9 cellular contexts compared by ENCODE assay signal in genomic region chr5:80061541-80061940, GRCh38.
"Had no signal": no experiment of that assay in that cellular context is flagged by ENCODE, and none has a peak within 500 bp of the region (broad histone marks: within the 10 kb centered on the region; RNA-seq: fewer than 3 reads in every experiment).

No MANE protein-coding gene starts in this region.

- H3K27ac Mint-ChIP-seq: HFFc6, IgD-negative memory B cell had no signal

- H3K4me1 Mint-ChIP-seq: IgD-negative memory B cell had no signal

- H3K36me3 Mint-ChIP-seq: IgD-negative memory B cell had no signal

- H3K9me3 Mint-ChIP-seq: HFFc6, IgD-negative memory B cell had no signal

- DNase-seq: GM23248, GOT3, H7, HFFc6, KBM-7 had no signal

- H3K4me3 ChIP-seq: GM23248, HAP-1 had no signal

- H3K4me3 Mint-ChIP-seq: HFFc6, IgD-negative memory B cell had no signal

- H2AFZ ChIP-seq: GM23248 had no signal

- H3K9me3 ChIP-seq: HAP-1 had no signal

- H3K36me3 ChIP-seq: HAP-1 had no signal

- ATAC-seq: HCT116 had no signal

- H3K4me1 ChIP-seq: HAP-1 had no signal

- H3K9ac ChIP-seq: GM23248, KMS-11 had no signal

- H3K27ac ChIP-seq: GM23248, KMS-11 had no signal

- H3K4me2 ChIP-seq: KMS-11 had no signal
